ENCODE assay signal across 9 cellular contexts in the genomic region with DNA sequence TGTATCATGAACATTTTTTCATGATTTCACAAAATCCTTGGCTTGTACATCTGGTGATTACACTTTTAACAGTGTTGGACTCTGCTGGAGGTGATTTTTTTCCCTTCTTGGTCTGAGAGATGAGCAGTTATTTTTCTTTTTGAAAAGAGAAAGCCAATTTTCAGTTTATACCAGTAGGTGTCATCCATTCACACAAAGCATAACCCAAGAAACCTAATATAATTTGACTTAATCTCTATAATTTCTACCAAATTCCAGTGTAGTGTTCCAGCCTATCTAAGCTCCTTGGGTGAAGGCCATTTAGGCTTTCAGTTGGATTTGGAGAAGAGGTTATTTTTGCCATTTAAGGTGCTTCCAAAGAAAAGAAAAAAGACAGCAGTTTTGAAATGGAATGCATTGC. TPM values are rescaled to one million over a fixed set of nuclear protein-coding genes. Genes with fewer than 3 reads are reported as not detected.
DNase-seq lines count a peak whose midpoint lies in the region; ATAC-seq and TF ChIP-seq lines count a peak whose summit lies in the region.
"Had no signal": no experiment of that assay in that cellular context is flagged by ENCODE, and none has a peak within 500 bp of the region (broad histone marks: within the 10 kb centered on the region; RNA-seq: fewer than 3 reads in every experiment).

No MANE protein-coding gene starts in this region.

- in situ Hi-C loops in astrocyte of the spinal cord (cut with HindIII; ENCODE audit: low sequenced_read_pairs), result no loop called here

- H3K36me3 ChIP-seq in DOHH2 (ENCODE audit: control insufficient read depth, low read length) (no peaks in the 10 kb centered on the region), KMS-11 (ENCODE audit: insufficient read depth) (no peaks in the 10 kb centered on the region; the same call in 1 of the 2 replicates), lung (ENCODE audit: control insufficient read depth in 2 of 2, insufficient read depth in 2 of 2, low read length in 2 of 2) (no peaks in the 10 kb centered on the region), right atrium auricular region (no peaks in the 10 kb centered on the region)

- no peak overlapping the region for H3K4me3 ChIP-seq in DOHH2 (ENCODE audit: low read length)
- H3K4me3 ChIP-seq in KMS-11 (IDR thresholded peaks at IDR 0.05; ENCODE audit: insufficient read depth, low read depth, low read length), result no peak overlapping the region
- no peak overlapping the region for H3K4me3 ChIP-seq in astrocyte of the spinal cord (ENCODE audit: low read depth, low read length)
- H3K4me3 ChIP-seq in lung, result no peak overlapping the region
- H3K4me3 ChIP-seq in right atrium auricular region, result no peak overlapping the region

- peak; percentile 31 for DNase-seq in astrocyte of the spinal cord (ENCODE audit: low read depth, low spot score)
- DNase-seq in lung (ENCODE audit: low spot score), result no peak
- no peak for DNase-seq in stimulated activated CD4-positive, alpha-beta T cell treated with anti-CD3 and anti-CD28 coated beads, Interleukin-15, amount 100 ng/mL, for 24 hours
- no peak for DNase-seq in right atrium auricular region (ENCODE audit: low spot score)
- DNase-seq: activated CD4-positive, CD25-positive, alpha-beta regulatory T cell treated with anti-CD3 and anti-CD28 coated beads, Interleukin-2, amount 50 U/mL, for 72 hours had no signal

- H3K27me3 ChIP-seq in DOHH2 (ENCODE audit: control insufficient read depth, low read length) (no peaks in the 10 kb centered on the region), KMS-11 (ENCODE audit: insufficient read depth, low read depth) (no peaks in the 10 kb centered on the region), lung (ENCODE audit: control insufficient read depth, insufficient read depth) (no peaks in the 10 kb centered on the region), right atrium auricular region (no peaks in the 10 kb centered on the region)

- H3K27ac ChIP-seq in DOHH2 (ENCODE audit: low read depth, low read length) (no peak overlapping the region), KMS-11 (no peak overlapping the region), lung (ENCODE audit: low read depth in 1 of 2, low read length in 1 of 2) (no peak overlapping the region), right atrium auricular region (no peak overlapping the region)

- H3K9me3 ChIP-seq in DOHH2 (ENCODE audit: control insufficient read depth, insufficient read depth, low read length) (no peaks in the 10 kb centered on the region), lung (ENCODE audit: control insufficient read depth in 2 of 2, insufficient read depth in 1 of 2, low read length in 1 of 2) (no peaks in the 10 kb centered on the region), right atrium auricular region (no peaks in the 10 kb centered on the region)

- H3K4me2 ChIP-seq in DOHH2 (ENCODE audit: low read length) (no peak overlapping the region), KMS-11 (no peak overlapping the region)

- H3K4me1 ChIP-seq in DOHH2 (ENCODE audit: control insufficient read depth, low read length) (no peaks in the 10 kb centered on the region), KMS-11 (ENCODE audit: low read depth, poor library complexity, severe bottlenecking) (no peaks in the 10 kb centered on the region), lung (ENCODE audit: control insufficient read depth in 2 of 2, insufficient read depth in 2 of 2, low read length in 2 of 2) (no peaks in the 10 kb centered on the region), right atrium auricular region (no peaks in the 10 kb centered on the region)

- no peak for ATAC-seq in lung (ENCODE audit: insufficient read depth, low FRiP score)
- ATAC-seq in GM18858 (IDR thresholded peaks at IDR 0.05; ENCODE audit: unreplicated experiment), result no peak
- no peak for ATAC-seq in HG02840 (IDR thresholded peaks at IDR 0.05; ENCODE audit: low FRiP score, unreplicated experiment)

- H3K9me2 ChIP-seq in DOHH2 (replicated peaks; ENCODE audit: control insufficient read depth, low read length), result no peaks in the 10 kb centered on the region

- no peaks in the 10 kb centered on the region for H3F3A ChIP-seq in DOHH2 (ENCODE audit: control insufficient read depth, insufficient read depth)

- peak; percentile 32 for TF ChIP-seq CTCF in DOHH2 (IDR thresholded peaks at IDR 0.05; ENCODE audit: low read depth, low read length, poor library complexity, severe bottlenecking)
- peak; percentile 65 for TF ChIP-seq CTCF in KMS-11 (conservative IDR thresholded peaks at IDR 0.05; ENCODE audit: low read depth, low read length)
- TF ChIP-seq CTCF in astrocyte of the spinal cord (IDR thresholded peaks at IDR 0.05; ENCODE audit: low read depth, low read length), result peak; percentile 42
- peak; percentile 15 for TF ChIP-seq CTCF in lung (IDR thresholded peaks at IDR 0.05; ENCODE audit: control extremely low read depth, extremely low read depth)
- TF ChIP-seq CTCF in right atrium auricular region (IDR thresholded peaks at IDR 0.05), result peak in 1 of 2 donors; percentile 29

- H4K20me1 ChIP-seq in DOHH2 (ENCODE audit: control insufficient read depth, insufficient read depth, low read depth, low read length) (no peaks in the 10 kb centered on the region), KMS-11 (ENCODE audit: insufficient read depth) (no peaks in the 10 kb centered on the region; the same call in 1 of the 2 replicates)

- H2AFZ ChIP-seq in KMS-11 (ENCODE audit: low read depth), result no peak overlapping the region

- H3K79me2 ChIP-seq in DOHH2 (ENCODE audit: control insufficient read depth, low read length) (no peaks in the 10 kb centered on the region), KMS-11 (ENCODE audit: insufficient read depth, low read depth) (no peaks in the 10 kb centered on the region)

- H3K9ac ChIP-seq in KMS-11, result no peak overlapping the region

RNA-seq across cellular contexts. Expression of gene ICOS, which starts 7.7 kb away (rescaled TPM):
- 1 to 10 TPM in 1 of 2 donors, under 1 TPM in 1; 0.83 to 3.1 TPM for total RNA-seq in lung
- under 1 TPM; 0.49 to 0.69 TPM for polyA plus RNA-seq in lung
- not detected for total RNA-seq in right atrium auricular region
